18 cellular contexts compared by ENCODE assay signal in genomic region chr14:93232159-93232558, GRCh38. TPM values are rescaled to one million over a fixed set of nuclear protein-coding genes. Genes with fewer than 3 reads are reported as not detected.
DNase-seq lines count a peak whose midpoint lies in the region; ATAC-seq and TF ChIP-seq lines count a peak whose summit lies in the region.
"Had no signal": no experiment of that assay in that cellular context is flagged by ENCODE, and none has a peak within 500 bp of the region (broad histone marks: within the 10 kb centered on the region; RNA-seq: fewer than 3 reads in every experiment).

No MANE protein-coding gene starts in this region.

- POLR2A ChIA-PET in SK-N-SH (lab: Yijun Ruan, JAX) (interaction anchor here (1.6 kb wide), 1 partner anchor 305 kb away, joined by 4 read pairs; no protein-coding TSS in a partner anchor), WTC11 (lab: Charles Lee) (no interaction called here)

- intact Hi-C loops in left lung (cut with DNase I): no loop called here

- ATAC-seq in SK-N-SH treated with all-trans-retinoic acid at 6 μM for 48 hours: no peak
- peak; percentile 43 for ATAC-seq in WTC11
- ATAC-seq in foreskin keratinocyte: no peak
- ATAC-seq in left lung: no peak

- peaks cover 18% of the 10 kb centered on the region for H3K36me3 Mint-ChIP-seq in WTC11
- peaks cover 9% of the 10 kb centered on the region for H3K36me3 Mint-ChIP-seq in neural progenitor cell

- H3K36me3 ChIP-seq in SK-N-SH (replicated peaks in 1 of 2; ENCODE audit: control insufficient read depth in 1 of 2, insufficient read depth in 2 of 2, low read length in 1 of 2) (peaks cover 15 to 17% of the 10 kb centered on the region in 2 experiments), suprapubic skin (peaks cover 20% of the 10 kb centered on the region), neural progenitor cell (no peaks in the 10 kb centered on the region), left lung (peaks cover 0 to 25% of the 10 kb centered on the region in 2 donors)

- H3K4me3 ChIP-seq in SK-N-SH (ENCODE audit: low read depth in 2 of 2, low read length in 1 of 2): peak overlapping the region; percentile 57 to 72; a peak in 2 of 4 replicates
- peak overlapping the region; percentile 42 for H3K4me3 ChIP-seq in suprapubic skin
- H3K4me3 ChIP-seq in neural progenitor cell: no peak overlapping the region
- no peak overlapping the region for H3K4me3 ChIP-seq in left lung

- H4K20me1 ChIP-seq in SK-N-SH (ENCODE audit: insufficient read depth): no peaks in the 10 kb centered on the region
- H4K20me1 ChIP-seq in neural progenitor cell (ENCODE audit: low read depth): no peaks in the 10 kb centered on the region

- TF ChIP-seq RAD21 in SK-N-SH (IDR thresholded peaks at IDR 0.05; ENCODE audit: low read length): no peak

- DNase-seq in SK-N-SH: peak; percentile 24
- no peak for DNase-seq in WTC11 (ENCODE audit: low spot score)
- DNase-seq in foreskin keratinocyte: no peak
- no peak for DNase-seq in suprapubic skin (ENCODE audit: low spot score in 2 of 2)
- no peak for DNase-seq in AG20443 (ENCODE audit: low spot score)
- no peak for DNase-seq in neural progenitor cell (ENCODE audit: low spot score)
- DNase-seq in left lung: no peak
- DNase-seq: 8988T; activated CD8-positive, alpha-beta memory T cell treated with anti-CD3 and anti-CD28 coated beads, Interleukin-2, amount 50 U/mL, for 48 hours; activated gamma-delta T cell treated with Interleukin-2 at 50 U/mL for 16 hours; DMS 273 treated with DMSO at 0.1 percent for 48 hours; GF-D8; NCI-H1417 treated with DMSO at 0.1 percent for 48 hours; transverse colon had no signal

- peaks cover 0 to 12% of the 10 kb centered on the region in 2 experiments; a peak in 1 of 4 replicates for H3K4me1 ChIP-seq in SK-N-SH (ENCODE audit: control insufficient read depth in 1 of 2, insufficient read depth in 2 of 2, low read depth in 1 of 2, low read length in 1 of 2)
- peaks cover 4% of the 10 kb centered on the region for H3K4me1 ChIP-seq in foreskin keratinocyte
- peaks cover 7% of the 10 kb centered on the region for H3K4me1 ChIP-seq in suprapubic skin
- H3K4me1 ChIP-seq in neural progenitor cell: no peaks in the 10 kb centered on the region
- peaks cover 0 to 9% of the 10 kb centered on the region in 2 donors for H3K4me1 ChIP-seq in left lung
- H3K4me1 ChIP-seq: ascending aorta had no signal

- H3K4me2 ChIP-seq in SK-N-SH: peak overlapping the region; percentile 90
- no peak overlapping the region for H3K4me2 ChIP-seq in neural progenitor cell

- H3K27me3 ChIP-seq in SK-N-SH (ENCODE audit: insufficient read depth) (no peaks in the 10 kb centered on the region), foreskin keratinocyte (no peaks in the 10 kb centered on the region), suprapubic skin (no peaks in the 10 kb centered on the region), neural progenitor cell (no peaks in the 10 kb centered on the region), left lung (peaks cover 0 to 19% of the 10 kb centered on the region in 2 donors)
- H3K27me3 ChIP-seq: ascending aorta, transverse colon had no signal

- H3K9ac ChIP-seq in SK-N-SH (no peak overlapping the region), neural progenitor cell (no peak overlapping the region)

- H3K9me3 Mint-ChIP-seq in WTC11: peaks cover 4% of the 10 kb centered on the region; the same call in 1 of the 2 replicates
- H3K9me3 Mint-ChIP-seq in neural progenitor cell: no peaks in the 10 kb centered on the region
- H3K9me3 Mint-ChIP-seq: T-helper 1 cell treated with Interleukin-12 subunit alpha and Interleukin-12 subunit beta and Interleukin-4 antibody, amounts not matched to agents 30 μg/mL and 1 μg/mL, for 36 hours had no signal

- TF ChIP-seq EP300 in SK-N-SH (IDR thresholded peaks at IDR 0.05; ENCODE audit: borderline replicate concordance in 1 of 2, low read depth in 1 of 2, low read length in 1 of 2) (no peak), suprapubic skin (IDR thresholded peaks at IDR 0.05) (no peak)

- no peak for TF ChIP-seq CTCF in SK-N-SH (IDR thresholded peaks at IDR 0.05)
- TF ChIP-seq CTCF in WTC11 (IDR thresholded peaks at IDR 0.05): no peak
- TF ChIP-seq CTCF in foreskin keratinocyte (conservative IDR thresholded peaks at IDR 0.05): no peak
- TF ChIP-seq CTCF in suprapubic skin (IDR thresholded peaks at IDR 0.05): no peak
- no peak for TF ChIP-seq CTCF in neural progenitor cell (IDR thresholded peaks at IDR 0.05)
- no peak for TF ChIP-seq CTCF in left lung (IDR thresholded peaks at IDR 0.05)

- H3K27ac Mint-ChIP-seq in WTC11 (no peak overlapping the region), neural progenitor cell (no peak overlapping the region)
- H3K27ac Mint-ChIP-seq: T-helper 1 cell treated with Interleukin-12 subunit alpha and Interleukin-12 subunit beta and Interleukin-4 antibody, amounts not matched to agents 30 μg/mL and 1 μg/mL, for 36 hours had no signal

- 91% methylated on average over 12 of the region's 17 CpGs for WGBS in SK-N-SH (ENCODE audit: low lambda C conversion rate)
- 84% methylated on average over 11 of the region's 17 CpGs for WGBS in suprapubic skin

- H3K4me3 Mint-ChIP-seq in WTC11 (no peak overlapping the region), neural progenitor cell (no peak overlapping the region)

- H2AFZ ChIP-seq in SK-N-SH (ENCODE audit: low read depth) (no peak overlapping the region; the same call in 1 of the 2 replicates), neural progenitor cell (replicated peaks) (no peak overlapping the region)

- H3K9me3 ChIP-seq in SK-N-SH (no peaks in the 10 kb centered on the region), suprapubic skin (no peaks in the 10 kb centered on the region), neural progenitor cell (ENCODE audit: low read depth) (no peaks in the 10 kb centered on the region), left lung (no peaks in the 10 kb centered on the region)
- H3K9me3 ChIP-seq: ascending aorta, neutrophil, transverse colon had no signal

- no peaks in the 10 kb centered on the region for H3K4me1 Mint-ChIP-seq in WTC11
- peaks cover 3% of the 10 kb centered on the region for H3K4me1 Mint-ChIP-seq in neural progenitor cell

- H3K27me3 Mint-ChIP-seq in WTC11 (ENCODE audit: low read depth): no peaks in the 10 kb centered on the region
- H3K27me3 Mint-ChIP-seq in neural progenitor cell (ENCODE audit: insufficient read depth, low read depth): no peaks in the 10 kb centered on the region

- TF ChIP-seq POLR2A in suprapubic skin (IDR thresholded peaks at IDR 0.05): no peak

- H3K79me2 ChIP-seq in SK-N-SH (ENCODE audit: insufficient read depth): no peaks in the 10 kb centered on the region
- no peaks in the 10 kb centered on the region for H3K79me2 ChIP-seq in neural progenitor cell (ENCODE audit: low read depth)

- H3K9me2 ChIP-seq in SK-N-SH: no peaks in the 10 kb centered on the region

- CTCF ChIA-PET in SK-N-SH (lab: Yijun Ruan, JAX) (interaction anchor here (1.2 to 2.7 kb wide), 4 partner anchors 11 to 312 kb away, joined by 3 to 12 read pairs (median 8); no protein-coding TSS in a partner anchor), WTC11 (lab: Charles Lee) (interaction anchor here (0.9 to 1.7 kb wide), 3 partner anchors 8 to 387 kb away, joined by 3 to 6 read pairs (median 4); no protein-coding TSS in a partner anchor)

- H3F3A ChIP-seq in SK-N-SH (replicated peaks; ENCODE audit: insufficient read depth) (no peaks in the 10 kb centered on the region), neural progenitor cell (ENCODE audit: low read depth) (no peaks in the 10 kb centered on the region)

- H3K27ac ChIP-seq in SK-N-SH (ENCODE audit: low read depth in 2 of 2, low read length in 1 of 2) (no peak overlapping the region), foreskin keratinocyte (peak overlapping the region; percentile 22), suprapubic skin (no peak overlapping the region), neural progenitor cell (no peak overlapping the region), left lung (no peak overlapping the region)
- H3K27ac ChIP-seq: ascending aorta, neutrophil, transverse colon had no signal

RNA-seq across cellular contexts. Expression of gene UBR7, which starts 25.1 kb away (rescaled TPM):
- 28.2 and 29.7 TPM in 2 replicates for polyA plus RNA-seq in SK-N-SH (2012; rRNA removed)
- 31.7 and 34.3 TPM in 2 replicates for polyA plus RNA-seq in SK-N-SH (2012; cell fraction: cytosol; rRNA removed)
- 13.7 and 18.4 TPM in 2 replicates for polyA plus RNA-seq in SK-N-SH (2012; cell fraction: nucleus; rRNA removed)
- total RNA-seq in WTC11 (2021): 21.1 to 28.9 TPM (median 24.0 TPM) in 3 replicates
- total RNA-seq in foreskin keratinocyte: 25.3 and 28.4 TPM in 2 replicates
- 12.6 and 16.6 TPM in 2 replicates for polyA plus RNA-seq in foreskin keratinocyte
- total RNA-seq in suprapubic skin: 10 to 100 TPM; 20.6 to 38.2 (median 34.1) TPM
- 47.6 and 55.7 TPM in 2 replicates for total RNA-seq in neural progenitor cell (ENCODE audit: low replicate concordance)
- total RNA-seq in left lung: 10 to 100 TPM; 19.4 to 21.2 TPM

RNA-seq across cellular contexts. Expression of gene GON7, which starts 25.3 kb away (rescaled TPM):
- polyA plus RNA-seq in SK-N-SH (2012; rRNA removed) (14.8 and 16.5 TPM in 2 replicates), foreskin keratinocyte (12.8 and 14.3 TPM in 2 replicates)
- polyA plus RNA-seq in SK-N-SH (2012; cell fraction: cytosol; rRNA removed): 25.5 and 26.5 TPM in 2 replicates
- polyA plus RNA-seq in SK-N-SH (2012; cell fraction: nucleus; rRNA removed): 3.4 and 4.5 TPM in 2 replicates
- total RNA-seq in WTC11 (2021) (7.1 to 8.0 TPM (median 7.4 TPM) in 3 replicates), foreskin keratinocyte (12.1 and 12.9 TPM in 2 replicates), suprapubic skin (10 to 100 TPM in 1 of 4 donors, 1 to 10 TPM in 3; 5.6 to 11.3 (median 7.4) TPM), neural progenitor cell (ENCODE audit: low replicate concordance) (11.2 and 24.6 TPM in 2 replicates), left lung (10 to 100 TPM; 12.2 to 12.9 TPM)

RNA-seq across cellular contexts. Expression of gene LYSET, which starts 47.0 kb away (rescaled TPM):
- polyA plus RNA-seq in SK-N-SH (2012; rRNA removed): 17.7 and 18.5 TPM in 2 replicates
- polyA plus RNA-seq in SK-N-SH (2012; cell fraction: cytosol; rRNA removed): 24.5 and 27.0 TPM in 2 replicates
- polyA plus RNA-seq in SK-N-SH (2012; cell fraction: nucleus; rRNA removed): 3.8 and 10.2 TPM in 2 replicates
- 24.7 to 25.6 TPM (median 25.5 TPM) in 3 replicates for total RNA-seq in WTC11 (2021)
- 17.1 TPM in 2 replicates for total RNA-seq in foreskin keratinocyte
- polyA plus RNA-seq in foreskin keratinocyte: 20.7 and 23.3 TPM in 2 replicates
- 10 to 100 TPM in 1 of 4 donors, 1 to 10 TPM in 3; 6.6 to 11.5 (median 7.1) TPM for total RNA-seq in suprapubic skin
- total RNA-seq in neural progenitor cell (ENCODE audit: low replicate concordance): 16.1 and 17.2 TPM in 2 replicates
- 10 to 100 TPM; 29.1 to 42.7 TPM for total RNA-seq in left lung

RNA-seq across cellular contexts. Expression of gene MOAP1, which starts 47.5 kb away (rescaled TPM):
- polyA plus RNA-seq in SK-N-SH (2012; rRNA removed) (25.0 and 42.0 TPM in 2 replicates), foreskin keratinocyte (5.6 and 5.7 TPM in 2 replicates)
- polyA plus RNA-seq in SK-N-SH (2012; cell fraction: cytosol; rRNA removed): 37.2 and 39.5 TPM in 2 replicates
- 22.8 and 43.6 TPM in 2 replicates for polyA plus RNA-seq in SK-N-SH (2012; cell fraction: nucleus; rRNA removed)
- total RNA-seq in WTC11 (2021) (16.7 to 18.1 TPM (median 17.2 TPM) in 3 replicates), foreskin keratinocyte (7.4 and 8.2 TPM in 2 replicates), suprapubic skin (10 to 100 TPM; 18.2 to 33.9 (median 24.1) TPM), neural progenitor cell (ENCODE audit: low replicate concordance) (26.9 and 34.6 TPM in 2 replicates), left lung (10 to 100 TPM; 20.3 to 28.9 TPM)

Comparison
In these comparisons a context has a peak if more than half of its experiments do, and no peak if none do; other contexts are left out.
1. H3K4me3 ChIP-seq: peak in SK-N-SH (2 of 2) and suprapubic skin (single experiment); none in neural progenitor cell (single experiment) and left lung (0 of 2).